Comparison of ENCODE assay signal across 24 cellular contexts in genomic region chr17:4978720-4979119, GRCh38. TPM values are rescaled to one million over a fixed set of nuclear protein-coding genes. Genes with fewer than 3 reads are reported as not detected.
DNase-seq lines count a peak whose midpoint lies in the region; ATAC-seq and TF ChIP-seq lines count a peak whose summit lies in the region.
"Had no signal": no experiment of that assay in that cellular context is flagged by ENCODE, and none has a peak within 500 bp of the region (broad histone marks: within the 10 kb centered on the region; RNA-seq: fewer than 3 reads in every experiment).

No MANE protein-coding gene starts in this region.

- peak overlapping the region; percentile 34 to 70 for H3K4me3 Mint-ChIP-seq in CD14-positive monocyte
- peak overlapping the region; percentile 24 for H3K4me3 Mint-ChIP-seq in activated B cell treated with CpG ODN at 0.5 μM for 24 hours
- H3K4me3 Mint-ChIP-seq in neural progenitor cell, result peak overlapping the region; percentile 30
- H3K4me3 Mint-ChIP-seq: activated naive CD8-positive, alpha-beta T cell treated with anti-CD3 and anti-CD28 coated beads, Interleukin-2, amount 10 ng/mL, durations not matched to agents 7 days and 5 days; activated T-helper 17 cell treated with anti-CD3 and anti-CD28 coated beads, Interleukin-2, amount 50 U/mL, for 72 hours; brain had no signal

- H3K4me1 ChIP-seq in neural progenitor cell, result peaks cover 4% of the 10 kb centered on the region
- H3K4me1 ChIP-seq: SJCRH30 had no signal

- peaks cover 0 to 2% (median 0%) of the 10 kb centered on the region in 7 donors for H3K9me3 Mint-ChIP-seq in CD14-positive monocyte
- no peaks in the 10 kb centered on the region for H3K9me3 Mint-ChIP-seq in activated B cell treated with CpG ODN at 0.5 μM for 24 hours
- H3K9me3 Mint-ChIP-seq in neural progenitor cell, result no peaks in the 10 kb centered on the region
- H3K9me3 Mint-ChIP-seq: activated naive CD8-positive, alpha-beta T cell treated with anti-CD3 and anti-CD28 coated beads, Interleukin-2, amount 10 ng/mL, durations not matched to agents 7 days and 5 days; activated T-helper 17 cell treated with anti-CD3 and anti-CD28 coated beads, Interleukin-2, amount 50 U/mL, for 72 hours; brain; CD8-positive, alpha-beta memory T cell had no signal

- H2AFZ ChIP-seq in neural progenitor cell (replicated peaks), result no peak overlapping the region

- H3K4me1 Mint-ChIP-seq in CD14-positive monocyte, result peaks cover 77% of the 10 kb centered on the region
- H3K4me1 Mint-ChIP-seq in activated B cell treated with CpG ODN at 0.5 μM for 24 hours, result peaks cover 38% of the 10 kb centered on the region
- peaks cover 8% of the 10 kb centered on the region for H3K4me1 Mint-ChIP-seq in neural progenitor cell

- H3K27ac Mint-ChIP-seq in CD14-positive monocyte, result peak overlapping the region; percentile 79 to 92 (median 88)
- H3K27ac Mint-ChIP-seq in activated B cell treated with CpG ODN at 0.5 μM for 24 hours, result peak overlapping the region; percentile 71
- no peak overlapping the region for H3K27ac Mint-ChIP-seq in neural progenitor cell
- H3K27ac Mint-ChIP-seq: activated naive CD8-positive, alpha-beta T cell treated with anti-CD3 and anti-CD28 coated beads, Interleukin-2, amount 10 ng/mL, durations not matched to agents 7 days and 5 days; brain had no signal

- no peaks in the 10 kb centered on the region for H3K79me2 ChIP-seq in neural progenitor cell (ENCODE audit: low read depth)

- POLR2A ChIA-PET in activated B cell treated with CpG ODN at 0.5 μM for 24 hours (lab: Charles Lee), result interaction anchor here (0.7 to 3.5 kb wide), 10 partner anchors 8 to 53 kb away, joined by 3 to 21 read pairs (median 6); partner anchors contain the start of genes INCA1, KIF1C, PFN1 and RNF167

- no peak for TF ChIP-seq CTCF in CD14-positive monocyte (IDR thresholded peaks at IDR 0.05)
- TF ChIP-seq CTCF in activated B cell treated with CpG ODN at 0.5 μM for 24 hours (IDR thresholded peaks at IDR 0.05), result no peak
- TF ChIP-seq CTCF in neural progenitor cell (IDR thresholded peaks at IDR 0.05), result no peak

- peaks cover 74 to 98% of the 10 kb centered on the region in 2 donors for H3K36me3 Mint-ChIP-seq in CD14-positive monocyte
- H3K36me3 Mint-ChIP-seq in activated B cell treated with CpG ODN at 0.5 μM for 24 hours (ENCODE audit: low read depth), result peaks cover 72% of the 10 kb centered on the region
- H3K36me3 Mint-ChIP-seq in neural progenitor cell, result peaks cover 4% of the 10 kb centered on the region

- H3K27me3 Mint-ChIP-seq in CD14-positive monocyte (ENCODE audit: low read depth in 3 of 3), result no peaks in the 10 kb centered on the region
- no peaks in the 10 kb centered on the region for H3K27me3 Mint-ChIP-seq in activated B cell treated with CpG ODN at 0.5 μM for 24 hours
- peaks cover 10% of the 10 kb centered on the region for H3K27me3 Mint-ChIP-seq in neural progenitor cell (ENCODE audit: insufficient read depth, low read depth)
- H3K27me3 Mint-ChIP-seq: activated naive CD8-positive, alpha-beta T cell treated with anti-CD3 and anti-CD28 coated beads, Interleukin-2, amount 10 ng/mL, durations not matched to agents 7 days and 5 days; activated T-helper 17 cell treated with anti-CD3 and anti-CD28 coated beads, Interleukin-2, amount 50 U/mL, for 72 hours; brain; CD8-positive, alpha-beta memory T cell had no signal

- no peak overlapping the region for H3K4me3 ChIP-seq in neural progenitor cell
- H3K4me3 ChIP-seq: K562, SJCRH30, smooth muscle cell had no signal

- H3K9me3 ChIP-seq in neural progenitor cell (ENCODE audit: low read depth), result no peaks in the 10 kb centered on the region
- H3K9me3 ChIP-seq: SJCRH30 had no signal

- intact Hi-C loops in CD14-positive monocyte (cut with micrococcal nuclease), result loop anchor here in 1 of 2 donors (5.0 kb wide), 2 partner anchors 41 to 66 kb away; no protein-coding TSS in a partner anchor
- intact Hi-C loops in activated B cell treated with CpG ODN at 0.5 μM for 24 hours (cut with micrococcal nuclease), result no loop called here

- no peaks in the 10 kb centered on the region for H4K20me1 ChIP-seq in neural progenitor cell (ENCODE audit: low read depth)

- no peaks in the 10 kb centered on the region for H3K36me3 ChIP-seq in neural progenitor cell
- H3K36me3 ChIP-seq: SJCRH30 had no signal

- H3K27ac ChIP-seq in neural progenitor cell, result no peak overlapping the region
- H3K27ac ChIP-seq: SJCRH30 had no signal

- CTCF ChIA-PET in activated B cell treated with CpG ODN at 0.5 μM for 24 hours (lab: Charles Lee), result interaction anchor here (1.4 to 4.5 kb wide), 3 partner anchors 41 to 83 kb away, joined by 4 to 32 read pairs (median 18); no protein-coding TSS in a partner anchor

- H3K9ac ChIP-seq in neural progenitor cell, result no peak overlapping the region

- ATAC-seq in activated B cell treated with CpG ODN at 0.5 μM for 24 hours (ENCODE audit: low read depth) (peak; percentile 28), HG03432 (IDR thresholded peaks at IDR 0.05; ENCODE audit: unreplicated experiment) (no peak), HG03045 (IDR thresholded peaks at IDR 0.05; ENCODE audit: unreplicated experiment) (no peak)
- ATAC-seq: activated T-helper 17 cell treated with anti-CD3 and anti-CD28 coated beads, Interleukin-2, amount 50 U/mL, for 72 hours; HCT116; K562; PC-3 had no signal

- peaks cover 48% of the 10 kb centered on the region for H3K27me3 ChIP-seq in neural progenitor cell
- H3K27me3 ChIP-seq: SJCRH30 had no signal

- peaks cover 5% of the 10 kb centered on the region for H3F3A ChIP-seq in neural progenitor cell (ENCODE audit: low read depth)

- DNase-seq in CD14-positive monocyte (ENCODE audit: low spot score) (no peak), NOMO-1 (lab: John Stamatoyannopoulos, UW; ENCODE audit: unreplicated experiment in 2 of 2) (peak; percentile 61 to 81), activated B cell treated with CpG ODN at 0.5 μM for 24 hours (no peak), neural progenitor cell (ENCODE audit: low spot score) (no peak), NCI-H2227 treated with DMSO at 0.1 percent for 48 hours (lab: John Stamatoyannopoulos, UW) (no peak), foreskin melanocyte (no peak)
- DNase-seq: ACHN; activated CD4-positive, alpha-beta T cell treated with anti-CD3 and anti-CD28 coated beads for 4 hours; activated naive CD8-positive, alpha-beta T cell treated with anti-CD3 and anti-CD28 coated beads, Interleukin-2, amount 10 ng/mL, durations not matched to agents 7 days and 5 days; CD8-positive, alpha-beta memory T cell; DMS53; mesendoderm; NCI-H1105; NCI-H2107; NCI-H524; PC-3; SJCRH30 had no signal

- H3K4me2 ChIP-seq in neural progenitor cell, result no peak overlapping the region
- H3K4me2 ChIP-seq: smooth muscle cell had no signal

RNA-seq across cellular contexts. Expression of gene CAMTA2, which starts 8.8 kb away (rescaled TPM):
- polyA plus RNA-seq in CD14-positive monocyte, result 1 to 10 TPM; 7.1 to 7.6 TPM
- total RNA-seq in activated B cell treated with CpG ODN at 0.5 μM for 24 hours (45.9 and 57.9 TPM in 2 replicates), neural progenitor cell (ENCODE audit: low replicate concordance) (0.34 and 1.8 TPM in 2 replicates)

RNA-seq across cellular contexts. Expression of gene SPAG7, which starts 11.1 kb away (rescaled TPM):
- polyA plus RNA-seq in CD14-positive monocyte, result 10 to 100 TPM; 85.1 to 96.7 TPM
- total RNA-seq in activated B cell treated with CpG ODN at 0.5 μM for 24 hours (63.8 and 64.2 TPM in 2 replicates), neural progenitor cell (ENCODE audit: low replicate concordance) (79.7 and 97.6 TPM in 2 replicates)

RNA-seq across cellular contexts. Expression of gene INCA1, which starts 18.6 kb away (rescaled TPM):
- polyA plus RNA-seq in CD14-positive monocyte, result under 1 TPM; 0.38 to 0.44 TPM
- total RNA-seq in activated B cell treated with CpG ODN at 0.5 μM for 24 hours (0.17 and 0.44 TPM in 2 replicates), neural progenitor cell (ENCODE audit: low replicate concordance) (0.28 and 0.52 TPM in 2 replicates)
- total RNA-seq: PC-3, SJCRH30, smooth muscle cell had no signal

RNA-seq across cellular contexts. Expression of gene KIF1C, which starts 19.0 kb away (rescaled TPM):
- 1 to 10 TPM; 3.6 to 3.9 TPM for polyA plus RNA-seq in CD14-positive monocyte
- 62.6 and 63.8 TPM in 2 replicates for total RNA-seq in activated B cell treated with CpG ODN at 0.5 μM for 24 hours
- total RNA-seq in neural progenitor cell (ENCODE audit: low replicate concordance), result 22.1 and 22.2 TPM in 2 replicates

RNA-seq across cellular contexts. Expression of gene ENO3, which starts 27.8 kb away (rescaled TPM):
- under 1 TPM; 0.36 to 0.60 TPM for polyA plus RNA-seq in CD14-positive monocyte
- total RNA-seq in activated B cell treated with CpG ODN at 0.5 μM for 24 hours (26.3 and 29.5 TPM in 2 replicates), neural progenitor cell (ENCODE audit: low replicate concordance) (20.8 and 24.5 TPM in 2 replicates)

Comparison
In these comparisons a context has a peak if more than half of its experiments do, and no peak if none do; other contexts are left out.
1. DNase-seq: peak in NOMO-1 (2 of 2); none in CD14-positive monocyte (single experiment), activated B cell treated with CpG ODN at 0.5 μM for 24 hours (single experiment), neural progenitor cell (single experiment), NCI-H2227 treated with DMSO at 0.1 percent for 48 hours (single experiment) and foreskin melanocyte (single experiment).
2. RNA of gene CAMTA2, which starts 8.8 kb away (total RNA-seq): 45.9 to 57.9 TPM in activated B cell treated with CpG ODN at 0.5 μM for 24 hours; 0.34 to 1.8 TPM in neural progenitor cell; every median in the first group is over 10 times any median in the second.
3. Peak in every context shown above with its lines, with median percentiles within 50 percentile points of each other: H3K4me3 Mint-ChIP-seq.